15 cellular contexts compared by ENCODE assay signal in the genomic region with DNA sequence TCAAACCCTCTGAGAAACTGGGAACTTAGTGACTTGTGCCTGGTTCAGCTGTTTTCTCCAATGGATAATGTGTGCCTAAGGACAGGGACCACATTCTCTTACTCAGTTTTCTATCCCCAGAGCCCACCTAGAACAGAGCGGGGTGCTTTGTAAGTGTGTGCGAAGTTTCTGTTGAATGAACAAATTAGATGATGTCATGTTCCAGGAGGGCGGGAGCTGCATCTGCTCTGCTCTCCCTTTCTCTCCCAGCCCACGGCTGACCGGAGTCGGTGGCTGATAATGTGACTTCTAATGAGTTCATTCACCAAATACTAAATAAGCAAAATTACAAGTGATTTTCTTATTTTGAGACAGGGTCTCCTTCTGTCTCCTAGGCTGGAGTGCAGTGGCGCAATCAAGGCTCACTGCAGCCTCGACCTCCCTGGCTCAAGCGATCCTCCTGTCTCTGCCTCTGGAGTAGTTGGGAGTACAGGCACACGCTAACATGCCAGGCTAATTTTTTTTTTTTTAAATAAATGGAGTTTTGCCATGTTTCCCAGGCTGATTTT.
A peak's percentile ranks its signal among the peaks of the same experiment; 100 is the strongest.
DNase-seq lines count a peak whose midpoint lies in the region; ATAC-seq, FAIRE-seq and TF ChIP-seq lines count a peak whose summit lies in the region.
"Had no signal": no experiment of that assay in that cellular context is flagged by ENCODE, and none has a peak within 500 bp of the region (broad histone marks: within the 10 kb centered on the region; RNA-seq: fewer than 3 reads in every experiment).

No MANE protein-coding gene starts in this region.

- H3K79me2 ChIP-seq in HepG2 (ENCODE audit: insufficient read depth, low read length): no peaks in the 10 kb centered on the region

- POLR2A ChIA-PET in HepG2 (lab: Yijun Ruan, JAX): no interaction called here
- POLR2A ChIA-PET in activated CD4-positive, alpha-beta memory T cell treated with anti-CD3 and anti-CD28 coated beads, Interleukin-2, amount 10 ng/mL, durations not matched to agents 7 days and 5 days (lab: Charles Lee): interaction anchor here (10.5 kb wide), 1 partner anchor 67 kb away, joined by 239 read pairs; a partner anchor contains a TSS

- in situ Hi-C loops in HepG2 (cut with HindIII; ENCODE audit: extremely low pct_ligation_motif_present, low pct_unique_long_range_greater_than_20kb) (loop anchor here (5.0 to 25.0 kb wide), 2 partner anchors 66 to 396 kb away; a partner anchor contains a TSS), GM13977 (cut with MboI; ENCODE audit: low pct_unique_long_range_greater_than_20kb, low sequenced_read_pairs, unreplicated experiment) (loop anchor here (10.0 kb wide), 1 partner anchor 64 kb away; a partner anchor contains a TSS)

- no peak for TF ChIP-seq CTCF in HepG2 (CRISPR knock-in tag; IDR thresholded peaks at IDR 0.05)
- no peak for TF ChIP-seq CTCF in right lobe of liver (IDR thresholded peaks at IDR 0.05)
- no peak for TF ChIP-seq CTCF in endodermal cell (conservative IDR thresholded peaks at IDR 0.05)
- no peak for TF ChIP-seq CTCF in testis (IDR thresholded peaks at IDR 0.05)
- TF ChIP-seq CTCF in GM13977 (IDR thresholded peaks at IDR 0.05; ENCODE audit: extremely low read depth, insufficient read depth, missing control alignments): no peak

- H3K4me1 ChIP-seq in HepG2 (ENCODE audit: insufficient read depth, low read length) (0 out of 2 replicates have a peak, but pooled peaks cover 9% of the 10 kb centered on the region), right lobe of liver (no peaks in the 10 kb centered on the region), endodermal cell (ENCODE audit: control insufficient read depth, insufficient read depth, low read length) (no peaks in the 10 kb centered on the region), testis (peaks cover 8% of the 10 kb centered on the region)
- H3K4me1 ChIP-seq: prostate gland had no signal

- intact Hi-C loops in HepG2 (cut with micrococcal nuclease; ENCODE audit: unreplicated experiment) (loop anchor here (10.0 kb wide), 1 partner anchor 404 kb away; no protein-coding TSS in a partner anchor), right lobe of liver (cut with DNase I) (no loop called here), testis (cut with DNase I; ENCODE audit: low total_unique reads) (loop anchor here (10.0 kb wide), 1 partner anchor 64 kb away; a partner anchor contains a TSS)

- H4K20me1 ChIP-seq in HepG2 (ENCODE audit: insufficient read depth, low read length): no peaks in the 10 kb centered on the region; the same call in 1 of the 2 replicates

- BruUV-seq in HepG2 (replicated peaks; lab: Mats Ljungman, UMichigan): no TSS peak

- DNase-seq in HepG2 (ENCODE audit: low spot score) (no peak), right lobe of liver (no peak), endodermal cell (peak; percentile 15), testis (peak; percentile 14), GM13977 (ENCODE audit: low spot score) (no peak)
- peak; percentile 4 for DNase-seq in activated CD4-positive, alpha-beta memory T cell treated with anti-CD3 and anti-CD28 coated beads, Interleukin-2, amount 10 ng/mL, durations not matched to agents 7 days and 5 days
- DNase-seq in stimulated activated CD4-positive, alpha-beta T cell treated with anti-CD3 and anti-CD28 coated beads, Interleukin-4, amount 100 ng/mL, for 1 hour: no peak
- DNase-seq: activated CD4-positive, alpha-beta T cell treated with anti-CD3 and anti-CD28 coated beads, Interleukin-2, amount 50 U/mL, for 48 hours; activated naive CD4-positive, alpha-beta T cell treated with anti-CD3 and anti-CD28 coated beads, Interleukin-2, amount 50 U/mL, for 16 hours; KG1; left ventricle myocardium inferior; NCI-H446 had no signal

- H3K4me3 ChIP-seq in HepG2 (replicated peaks in 1 of 3; ENCODE audit: insufficient read depth in 1 of 3, low read depth in 2 of 3, low read length in 3 of 3): no peak overlapping the region
- H3K4me3 ChIP-seq in right lobe of liver: no peak overlapping the region
- H3K4me3 ChIP-seq in endodermal cell (ENCODE audit: low read length): no peak overlapping the region
- H3K4me3 ChIP-seq in testis: no peak overlapping the region
- H3K4me3 ChIP-seq: left ventricle myocardium inferior, prostate gland had no signal

- H3K36me3 ChIP-seq in HepG2 (replicated peaks in 1 of 2; ENCODE audit: control insufficient read depth in 1 of 2, insufficient read depth in 2 of 2, low read length in 2 of 2) (no peaks in the 10 kb centered on the region), right lobe of liver (no peaks in the 10 kb centered on the region), endodermal cell (ENCODE audit: control insufficient read depth, insufficient read depth, low read length) (no peaks in the 10 kb centered on the region), testis (ENCODE audit: low read depth, missing control alignments) (no peaks in the 10 kb centered on the region)
- H3K36me3 ChIP-seq: left ventricle myocardium inferior, prostate gland had no signal

- no peaks in the 10 kb centered on the region for H3K27me3 Mint-ChIP-seq in activated CD4-positive, alpha-beta memory T cell treated with anti-CD3 and anti-CD28 coated beads, Interleukin-2, amount 10 ng/mL, durations not matched to agents 7 days and 5 days
- no peaks in the 10 kb centered on the region for H3K27me3 Mint-ChIP-seq in endodermal cell (ENCODE audit: insufficient read depth)

- no peak for FAIRE-seq in HepG2 (lab: Jason Lieb, UNC)
- FAIRE-seq: bronchial epithelial cell had no signal

- peaks cover 1 to 35% of the 10 kb centered on the region in 2 experiments; a peak in 4 of 5 replicates for H3K27me3 ChIP-seq in HepG2 (ENCODE audit: control insufficient read depth in 1 of 2, insufficient read depth in 2 of 2, low read length in 2 of 2)
- no peaks in the 10 kb centered on the region for H3K27me3 ChIP-seq in right lobe of liver
- H3K27me3 ChIP-seq in endodermal cell (ENCODE audit: control insufficient read depth, insufficient read depth, low read length, poor library complexity, severe bottlenecking): no peaks in the 10 kb centered on the region
- H3K27me3 ChIP-seq in testis: no peaks in the 10 kb centered on the region

- 63% methylated on average over 10 of the region's 10 CpGs for WGBS in HepG2 (ENCODE audit: low lambda C conversion rate)
- 76% methylated on average over 7 of the region's 10 CpGs for whole genome bisulfite sequencing in right lobe of liver (ENCODE audit: insufficient coverage, low coverage, low lambda C conversion rate, missing lambda C conversion rate)
- 91 to 94% methylated on average over 5 to 10 of the region's 10 CpGs for WGBS in endodermal cell (ENCODE audit: insufficient coverage in 1 of 2, insufficient read length in 1 of 2), 2 experiments
- WGBS in testis, 2 donors: 76 to 85% methylated on average over 10 of the region's 10 CpGs

- H3K9me3 ChIP-seq in HepG2 (ENCODE audit: low read length) (no peaks in the 10 kb centered on the region), right lobe of liver (no peaks in the 10 kb centered on the region), endodermal cell (ENCODE audit: control insufficient read depth, low read length) (no peaks in the 10 kb centered on the region), testis (no peaks in the 10 kb centered on the region)
- H3K9me3 ChIP-seq: left ventricle myocardium inferior, prostate gland had no signal

- H3K9ac ChIP-seq in HepG2 (ENCODE audit: insufficient read depth, low read depth, low read length): no peak overlapping the region
- no peak overlapping the region for H3K9ac ChIP-seq in endodermal cell (ENCODE audit: extremely low read depth, low read length, poor library complexity, severe bottlenecking)

- no peak overlapping the region for H3K27ac ChIP-seq in HepG2 (ENCODE audit: extremely low read length, insufficient read depth, low read length)
- no peak overlapping the region for H3K27ac ChIP-seq in right lobe of liver
- no peak overlapping the region for H3K27ac ChIP-seq in endodermal cell (ENCODE audit: low read depth, low read length)
- no peak overlapping the region for H3K27ac ChIP-seq in testis
- H3K27ac ChIP-seq: left ventricle myocardium inferior, prostate gland had no signal

- H3K27ac Mint-ChIP-seq in activated CD4-positive, alpha-beta memory T cell treated with anti-CD3 and anti-CD28 coated beads, Interleukin-2, amount 10 ng/mL, durations not matched to agents 7 days and 5 days: peak overlapping the region; percentile 88
- H3K27ac Mint-ChIP-seq in endodermal cell: no peak overlapping the region

- ATAC-seq in HepG2 (no peak), right lobe of liver (no peak), HG03460 (IDR thresholded peaks at IDR 0.05; ENCODE audit: unreplicated experiment) (no peak)

- peak overlapping the region; percentile 58 for H3K4me3 Mint-ChIP-seq in activated CD4-positive, alpha-beta memory T cell treated with anti-CD3 and anti-CD28 coated beads, Interleukin-2, amount 10 ng/mL, durations not matched to agents 7 days and 5 days
- H3K4me3 Mint-ChIP-seq in endodermal cell: no peak overlapping the region

- no peaks in the 10 kb centered on the region for H3K36me3 Mint-ChIP-seq in activated CD4-positive, alpha-beta memory T cell treated with anti-CD3 and anti-CD28 coated beads, Interleukin-2, amount 10 ng/mL, durations not matched to agents 7 days and 5 days (ENCODE audit: low read depth)
- no peaks in the 10 kb centered on the region for H3K36me3 Mint-ChIP-seq in endodermal cell (ENCODE audit: low read depth)

- H3K9me3 Mint-ChIP-seq in activated CD4-positive, alpha-beta memory T cell treated with anti-CD3 and anti-CD28 coated beads, Interleukin-2, amount 10 ng/mL, durations not matched to agents 7 days and 5 days: no peaks in the 10 kb centered on the region
- H3K9me3 Mint-ChIP-seq in endodermal cell: no peaks in the 10 kb centered on the region

- no peak overlapping the region for H3K4me2 ChIP-seq in HepG2 (ENCODE audit: low read depth, low read length)

- TF ChIP-seq RAD21 in HepG2 (CRISPR knock-in tag; IDR thresholded peaks at IDR 0.05): no peak

- H3K4me1 Mint-ChIP-seq in activated CD4-positive, alpha-beta memory T cell treated with anti-CD3 and anti-CD28 coated beads, Interleukin-2, amount 10 ng/mL, durations not matched to agents 7 days and 5 days: peaks cover 63% of the 10 kb centered on the region
- H3K4me1 Mint-ChIP-seq in endodermal cell: peaks cover 7% of the 10 kb centered on the region

- TF ChIP-seq EP300 in HepG2 (IDR thresholded peaks at IDR 0.05; ENCODE audit: low read depth in 2 of 2, low read length in 2 of 2) (no peak), HepG2 (CRISPR knock-in tag; IDR thresholded peaks at IDR 0.05; ENCODE audit: borderline replicate concordance) (no peak)

- TF ChIP-seq POLR2A in HepG2 (IDR thresholded peaks at IDR 0.05; ENCODE audit: insufficient read depth in 1 of 2, low read depth in 2 of 2, low read length in 2 of 2) (no peak), right lobe of liver (IDR thresholded peaks at IDR 0.05) (no peak), testis (IDR thresholded peaks at IDR 0.05) (no peak)

- CTCF ChIA-PET in HepG2 (lab: Yijun Ruan, JAX; ENCODE audit: low intra/inter-chr PET ratio, low total read pairs): no interaction called here
- CTCF ChIA-PET in activated CD4-positive, alpha-beta memory T cell treated with anti-CD3 and anti-CD28 coated beads, Interleukin-2, amount 10 ng/mL, durations not matched to agents 7 days and 5 days (lab: Charles Lee): interaction anchor here (0.7 to 9.3 kb wide), 5 partner anchors 20 to 101 kb away, joined by 3 to 410 read pairs (median 5); a partner anchor contains a TSS

- H2AFZ ChIP-seq in HepG2 (ENCODE audit: low read length): no peak overlapping the region

TF ChIP-seq in HepG2, 621 proteins besides CTCF, POLR2A, EP300 and RAD21 (continues in another document):
- no peak for TF ChIP-seq PITX1 (CRISPR knock-in tag; IDR thresholded peaks at IDR 0.05)
- no peak for TF ChIP-seq FOXK2 (IDR thresholded peaks at IDR 0.05)

Comparison
In these comparisons a context has a peak if more than half of its experiments do, and no peak if none do; other contexts are left out.
1. intact Hi-C loops: an anchor here in HepG2 (10.0 kb wide) and testis (10.0 kb wide); none called in right lobe of liver.
2. DNase-seq: peak in activated CD4-positive, alpha-beta memory T cell treated with anti-CD3 and anti-CD28 coated beads, Interleukin-2, amount 10 ng/mL, durations not matched to agents 7 days and 5 days (single experiment), endodermal cell (single experiment) and testis (single experiment); none in HepG2 (single experiment), right lobe of liver (0 of 3), GM13977 (single experiment) and stimulated activated CD4-positive, alpha-beta T cell treated with anti-CD3 and anti-CD28 coated beads, Interleukin-4, amount 100 ng/mL, for 1 hour (single experiment).